Comparison of ENCODE assay signal across 8 cellular contexts in the genomic region with DNA sequence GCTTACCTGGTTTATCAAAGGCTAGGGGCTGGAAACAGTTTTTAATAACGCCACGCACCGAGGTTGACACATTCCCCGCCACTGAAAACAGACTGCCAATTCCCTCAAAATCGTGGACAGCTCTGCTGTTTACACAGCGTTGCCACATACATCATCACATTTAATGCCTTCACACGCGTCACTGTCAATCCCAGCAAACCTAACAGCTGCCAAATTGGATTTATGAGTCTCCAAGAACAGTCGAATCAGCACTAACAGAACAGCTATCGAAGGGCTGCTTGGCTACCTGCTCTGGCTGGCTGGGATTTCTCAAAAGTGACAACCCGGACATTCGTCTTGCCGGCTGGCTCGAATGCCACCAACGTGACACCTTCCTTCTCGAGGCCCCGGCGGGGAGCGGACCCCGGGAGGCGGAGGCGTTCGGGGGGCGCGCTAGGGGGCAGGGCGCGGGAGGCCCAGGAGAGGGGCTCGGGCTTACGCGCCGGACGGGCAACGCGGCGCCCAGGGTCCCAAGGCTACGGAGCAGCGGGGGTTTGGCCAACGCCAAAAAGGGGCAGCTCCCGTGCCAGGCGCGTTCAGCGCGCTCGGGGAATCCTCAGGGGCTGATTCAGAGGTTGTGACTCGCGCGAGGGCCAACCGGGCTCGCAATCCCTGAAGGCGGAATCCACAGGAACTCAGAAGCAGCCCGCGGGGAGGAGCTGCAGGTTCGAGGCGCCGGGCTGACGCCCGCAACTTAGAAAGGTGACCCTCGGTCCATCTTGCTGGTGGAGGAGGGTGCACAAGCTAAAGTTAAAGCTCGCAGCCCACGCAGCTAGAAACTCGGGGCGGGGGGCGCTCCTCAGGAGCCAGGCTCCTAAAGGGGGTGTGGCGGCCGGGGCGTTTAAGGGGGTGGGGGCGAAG. TPM values are rescaled to one million over a fixed set of nuclear protein-coding genes. Genes with fewer than 3 reads are reported as not detected.
DNase-seq lines count a peak whose midpoint lies in the region; ATAC-seq and TF ChIP-seq lines count a peak whose summit lies in the region.

No MANE protein-coding gene starts in this region.

- peak overlapping the region; percentile 89 for H3K56ac ChIP-seq in mesendoderm (ENCODE audit: low read length)

- peak overlapping the region; percentile 69 for H3K4me3 ChIP-seq in AG04450 (ENCODE audit: low read depth, low read length)
- peak overlapping the region; percentile 59 for H3K4me3 ChIP-seq in epithelial cell of esophagus (ENCODE audit: low read length)
- H3K4me3 ChIP-seq in mesendoderm (ENCODE audit: low read length): peak overlapping the region; percentile 72

- H3K27me3 Mint-ChIP-seq in activated CD8-positive, alpha-beta T cell treated with anti-CD3 and anti-CD28 coated beads, Interleukin-2, amount 10 ng/mL, durations not matched to agents 7 days and 5 days (ENCODE audit: low read depth): peaks cover 46% of the 10 kb centered on the region
- peaks cover 57% of the 10 kb centered on the region for H3K27me3 Mint-ChIP-seq in stimulated activated naive CD8-positive, alpha-beta T cell treated with anti-CD3 and anti-CD28 coated beads, Interleukin-15, Interleukin-2, amounts not matched to agents 100 ng/mL and 50 ng/mL, for 24 hours

- H2BK120ac ChIP-seq in mesendoderm (ENCODE audit: low read depth, low read length): no peak overlapping the region

- H3K4me2 ChIP-seq in mesendoderm (ENCODE audit: low read length): peak overlapping the region; percentile 94

- H2BK5ac ChIP-seq in mesendoderm (ENCODE audit: low read length): no peak overlapping the region

- H3K36me3 Mint-ChIP-seq in activated CD8-positive, alpha-beta T cell treated with anti-CD3 and anti-CD28 coated beads, Interleukin-2, amount 10 ng/mL, durations not matched to agents 7 days and 5 days (ENCODE audit: low read depth): no peaks in the 10 kb centered on the region
- H3K36me3 Mint-ChIP-seq in stimulated activated naive CD8-positive, alpha-beta T cell treated with anti-CD3 and anti-CD28 coated beads, Interleukin-15, Interleukin-2, amounts not matched to agents 100 ng/mL and 50 ng/mL, for 24 hours (ENCODE audit: low read depth): no peaks in the 10 kb centered on the region

- peak overlapping the region; percentile 25 for H3K4me3 Mint-ChIP-seq in activated CD8-positive, alpha-beta T cell treated with anti-CD3 and anti-CD28 coated beads, Interleukin-2, amount 10 ng/mL, durations not matched to agents 7 days and 5 days
- peak overlapping the region; percentile 58 for H3K4me3 Mint-ChIP-seq in stimulated activated naive CD8-positive, alpha-beta T cell treated with anti-CD3 and anti-CD28 coated beads, Interleukin-15, Interleukin-2, amounts not matched to agents 100 ng/mL and 50 ng/mL, for 24 hours

- H3K27me3 ChIP-seq in AG04450 (ENCODE audit: control insufficient read depth, insufficient read depth, low read length): no peaks in the 10 kb centered on the region
- no peaks in the 10 kb centered on the region for H3K27me3 ChIP-seq in mesendoderm (ENCODE audit: insufficient read depth, low read length, poor library complexity)

- H4K8ac ChIP-seq in mesendoderm (ENCODE audit: low read depth, low read length): no peak overlapping the region

- POLR2A ChIA-PET in AG04450 (lab: Yijun Ruan, JAX): interaction anchor here (1.2 kb wide), 1 partner anchor 51 kb away, joined by 3 read pairs; no protein-coding TSS in a partner anchor
- POLR2A ChIA-PET in activated CD8-positive, alpha-beta T cell treated with anti-CD3 and anti-CD28 coated beads, Interleukin-2, amount 10 ng/mL, durations not matched to agents 7 days and 5 days (lab: Charles Lee): no interaction called here

- peaks cover 37% of the 10 kb centered on the region for H3K79me2 ChIP-seq in mesendoderm (ENCODE audit: control insufficient read depth, insufficient read depth, low read length)

- no peaks in the 10 kb centered on the region for H3K36me3 ChIP-seq in mesendoderm (ENCODE audit: control insufficient read depth, insufficient read depth, low read length)

- no peak overlapping the region for H3K27ac Mint-ChIP-seq in activated CD8-positive, alpha-beta T cell treated with anti-CD3 and anti-CD28 coated beads, Interleukin-2, amount 10 ng/mL, durations not matched to agents 7 days and 5 days
- H3K27ac Mint-ChIP-seq in stimulated activated naive CD8-positive, alpha-beta T cell treated with anti-CD3 and anti-CD28 coated beads, Interleukin-15, Interleukin-2, amounts not matched to agents 100 ng/mL and 50 ng/mL, for 24 hours: no peak overlapping the region

- H2AK5ac ChIP-seq in mesendoderm (ENCODE audit: low read length): no peak overlapping the region

- peaks cover 7% of the 10 kb centered on the region for H3K4me1 ChIP-seq in mesendoderm (ENCODE audit: control insufficient read depth, low read depth, low read length)

- no peak for TF ChIP-seq CTCF in AG04450 (IDR thresholded peaks at IDR 0.05; ENCODE audit: low read depth, low read length)
- no peak for TF ChIP-seq CTCF in epithelial cell of esophagus (IDR thresholded peaks at IDR 0.05; ENCODE audit: insufficient read depth, low read depth, low read length, missing control alignments)

- peaks cover 10% of the 10 kb centered on the region for H3K79me1 ChIP-seq in mesendoderm (ENCODE audit: low read length)

- DNase-seq in AG04450 (ENCODE audit: low read depth, low spot score) (no peak), HPDE6-E6E7 (ENCODE audit: extremely low spot score) (peak; percentile 26), epithelial cell of esophagus (ENCODE audit: low read depth) (peak; percentile 71), mesendoderm (peak; percentile 44), DMS114 treated with DMSO at 0.1 percent for 48 hours (lab: John Stamatoyannopoulos, UW; ENCODE audit: unreplicated experiment) (no peak)
- DNase-seq in activated CD8-positive, alpha-beta T cell treated with anti-CD3 and anti-CD28 coated beads, Interleukin-2, amount 10 ng/mL, durations not matched to agents 7 days and 5 days: no peak

- no peak overlapping the region for H4K5ac ChIP-seq in mesendoderm (ENCODE audit: low read length)

- no peaks in the 10 kb centered on the region for H3K9me3 Mint-ChIP-seq in activated CD8-positive, alpha-beta T cell treated with anti-CD3 and anti-CD28 coated beads, Interleukin-2, amount 10 ng/mL, durations not matched to agents 7 days and 5 days (ENCODE audit: insufficient read depth)
- no peaks in the 10 kb centered on the region for H3K9me3 Mint-ChIP-seq in stimulated activated naive CD8-positive, alpha-beta T cell treated with anti-CD3 and anti-CD28 coated beads, Interleukin-15, Interleukin-2, amounts not matched to agents 100 ng/mL and 50 ng/mL, for 24 hours

- H3K4ac ChIP-seq in mesendoderm (ENCODE audit: low read depth, low read length): no peak overlapping the region

- peaks cover 8% of the 10 kb centered on the region for H3K4me1 Mint-ChIP-seq in activated CD8-positive, alpha-beta T cell treated with anti-CD3 and anti-CD28 coated beads, Interleukin-2, amount 10 ng/mL, durations not matched to agents 7 days and 5 days (ENCODE audit: low read depth)
- H3K4me1 Mint-ChIP-seq in stimulated activated naive CD8-positive, alpha-beta T cell treated with anti-CD3 and anti-CD28 coated beads, Interleukin-15, Interleukin-2, amounts not matched to agents 100 ng/mL and 50 ng/mL, for 24 hours (ENCODE audit: low read depth): peaks cover 19% of the 10 kb centered on the region

- no peaks in the 10 kb centered on the region for H3K9me3 ChIP-seq in AG04450 (ENCODE audit: control insufficient read depth, insufficient read depth, low read length)

- WGBS in mesendoderm (ENCODE audit: extremely low coverage, insufficient coverage, low lambda C conversion rate): no CpG with 5 or more reads among the region's 67 CpGs

- H3K27ac ChIP-seq in AG04450 (ENCODE audit: low read depth, low read length) (peak overlapping the region; percentile 11), mesendoderm (ENCODE audit: low read depth, low read length) (peak overlapping the region; percentile 57)

- H2BK15ac ChIP-seq in mesendoderm (replicated peaks; ENCODE audit: low read depth): no peak overlapping the region

- CTCF ChIA-PET in AG04450 (lab: Charles Lee): interaction anchor here (0.6 to 0.8 kb wide), 2 partner anchors 176 to 1810 kb away, joined by 3 to 4 read pairs; no protein-coding TSS in a partner anchor
- CTCF ChIA-PET in activated CD8-positive, alpha-beta T cell treated with anti-CD3 and anti-CD28 coated beads, Interleukin-2, amount 10 ng/mL, durations not matched to agents 7 days and 5 days (lab: Charles Lee): interaction anchor here (0.8 to 1.8 kb wide), 2 partner anchors 9 to 38 kb away, joined by 3 to 4 read pairs; no protein-coding TSS in a partner anchor

- ATAC-seq in activated CD8-positive, alpha-beta T cell treated with anti-CD3 and anti-CD28 coated beads, Interleukin-2, amount 10 ng/mL, durations not matched to agents 7 days and 5 days: no peak
- ATAC-seq in GM21360 (IDR thresholded peaks at IDR 0.05; ENCODE audit: unreplicated experiment): no peak

- H3K9ac ChIP-seq in mesendoderm (ENCODE audit: low read length): peak overlapping the region; percentile 79

- H3K18ac ChIP-seq in mesendoderm (ENCODE audit: low read length): peak overlapping the region; percentile 99

- H3K23ac ChIP-seq in mesendoderm (ENCODE audit: low read length): no peak overlapping the region

RNA-seq across cellular contexts. Expression of a gene that starts 1.2 kb away (rescaled TPM):
- polyA plus RNA-seq in AG04450 (2011; rRNA removed): 17.1 and 19.1 TPM in 2 replicates
- polyA minus RNA-seq in AG04450 (2011; rRNA and poly(A)+ RNA removed): 32.8 and 33.6 TPM in 2 replicates
- total RNA-seq in activated CD8-positive, alpha-beta T cell treated with anti-CD3 and anti-CD28 coated beads, Interleukin-2, amount 10 ng/mL, durations not matched to agents 7 days and 5 days: under 1 TPM; 0.23 to 0.37 TPM
- polyA plus RNA-seq in mesendoderm (2013, experiment 1 of 2): 26.9 TPM
- 26.3 TPM for polyA plus RNA-seq in mesendoderm (2013, experiment 2 of 2)

RNA-seq across cellular contexts. Expression of a gene that starts 36.7 kb away (rescaled TPM):
- 4.1 and 5.5 TPM in 2 replicates for polyA plus RNA-seq in AG04450 (2011; rRNA removed)
- 2.6 and 3.9 TPM in 2 replicates for polyA minus RNA-seq in AG04450 (2011; rRNA and poly(A)+ RNA removed)
- 1 to 10 TPM; 3.8 to 5.4 TPM for total RNA-seq in activated CD8-positive, alpha-beta T cell treated with anti-CD3 and anti-CD28 coated beads, Interleukin-2, amount 10 ng/mL, durations not matched to agents 7 days and 5 days
- 5.2 TPM for polyA plus RNA-seq in mesendoderm (2013, experiment 1 of 2)
- 5.4 TPM for polyA plus RNA-seq in mesendoderm (2013, experiment 2 of 2)

Comparison
In these comparisons a context has a peak if more than half of its experiments do, and no peak if none do; other contexts are left out.
1. DNase-seq: peak in HPDE6-E6E7 (single experiment), epithelial cell of esophagus (single experiment) and mesendoderm (single experiment); none in AG04450 (single experiment), activated CD8-positive, alpha-beta T cell treated with anti-CD3 and anti-CD28 coated beads, Interleukin-2, amount 10 ng/mL, durations not matched to agents 7 days and 5 days (single experiment) and DMS114 treated with DMSO at 0.1 percent for 48 hours (single experiment).
2. Peak in every context shown above with its lines, with median percentiles within 50 percentile points of each other: H3K4me3 ChIP-seq.